ENCODE assay signal across 13 cellular contexts in genomic region chr4:108556588-108557200, GRCh38.
DNase-seq lines count a peak whose midpoint lies in the region; ATAC-seq and TF ChIP-seq lines count a peak whose summit lies in the region.
"Had no signal": no experiment of that assay in that cellular context is flagged by ENCODE, and none has a peak within 500 bp of the region (broad histone marks: within the 10 kb centered on the region; RNA-seq: fewer than 3 reads in every experiment).

No MANE protein-coding gene starts in this region.

- H3K9ac ChIP-seq in MM.1S (ENCODE audit: low read length): no peak overlapping the region

- no peaks in the 10 kb centered on the region for H3K9me2 ChIP-seq in MM.1S (replicated peaks; ENCODE audit: insufficient read depth, low read length)

- H3K4me1 ChIP-seq in MM.1S (ENCODE audit: low read length): no peaks in the 10 kb centered on the region

- TF ChIP-seq CTCF in MM.1S (IDR thresholded peaks at IDR 0.05; ENCODE audit: low read length): no peak

- ATAC-seq in GM18909 (IDR thresholded peaks at IDR 0.05; ENCODE audit: poor library complexity, unreplicated experiment) (peak; percentile 46), GM21737 (IDR thresholded peaks at IDR 0.05; ENCODE audit: unreplicated experiment) (peak; percentile 68), HG03159 (IDR thresholded peaks at IDR 0.05; ENCODE audit: unreplicated experiment) (peak; percentile 62)

- H3K4me2 ChIP-seq in MM.1S (ENCODE audit: low read depth, low read length): no peak overlapping the region

- H3K27ac ChIP-seq in MM.1S (ENCODE audit: low read length): no peak overlapping the region

- no peaks in the 10 kb centered on the region for H3K27me3 ChIP-seq in MM.1S (replicated peaks; ENCODE audit: insufficient read depth, low read length)

- no peaks in the 10 kb centered on the region for H3F3A ChIP-seq in MM.1S (ENCODE audit: insufficient read depth, low read length)

- DNase-seq in myocyte (ENCODE audit: low read depth): peak; percentile 69
- DNase-seq in iPS-NIHi11 (ENCODE audit: low spot score): no peak
- DNase-seq in putamen (ENCODE audit: low spot score): no peak
- DNase-seq in COLO668 (lab: John Stamatoyannopoulos, UW; ENCODE audit: unreplicated experiment): no peak
- DNase-seq in MM.1S: no peak
- DNase-seq: DND-41; effector CD4-positive, alpha-beta T cell; retina; stimulated activated CD4-positive, alpha-beta T cell treated with anti-CD3 and anti-CD28 coated beads, Interleukin-1b, Interleukin-23, amount 100 ng/mL, for 48 hours; trophoblast cell had no signal

- H3K9me3 ChIP-seq in MM.1S (replicated peaks; ENCODE audit: insufficient read depth, low read length): no peaks in the 10 kb centered on the region

- no peaks in the 10 kb centered on the region for H3K79me2 ChIP-seq in MM.1S (ENCODE audit: low read length)

- H4K20me1 ChIP-seq in MM.1S (ENCODE audit: insufficient read depth, low read length): no peaks in the 10 kb centered on the region

- no peaks in the 10 kb centered on the region for H3K36me3 ChIP-seq in MM.1S (replicated peaks; ENCODE audit: insufficient read depth, low read length)

- H2AFZ ChIP-seq in MM.1S (ENCODE audit: low read length): no peak overlapping the region

- no peak overlapping the region for H3K4me3 ChIP-seq in MM.1S (ENCODE audit: low read length)
